ENCODE assay signal across 32 cellular contexts in the genomic region with DNA sequence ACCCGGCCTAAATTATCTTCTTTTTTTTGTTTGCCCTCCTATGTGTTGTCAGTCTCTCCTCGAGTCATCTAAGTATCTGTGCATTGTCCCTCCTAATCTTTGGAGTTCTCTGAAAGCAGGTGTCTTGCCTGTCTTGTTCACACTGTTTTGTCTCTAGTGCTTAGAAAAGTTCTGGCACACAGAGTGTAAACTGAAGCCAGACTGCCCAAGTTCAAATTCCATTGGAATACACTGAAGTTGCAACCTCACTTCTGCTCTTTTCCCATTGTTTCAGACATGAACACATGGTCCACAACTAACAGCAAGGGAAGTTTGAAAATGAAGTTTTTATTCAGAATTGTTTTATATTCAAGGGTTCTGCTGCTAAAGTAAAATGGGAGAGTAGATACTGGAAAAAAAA. TPM values are rescaled to one million over a fixed set of nuclear protein-coding genes. Genes with fewer than 3 reads are reported as not detected.
"Had no signal": no experiment of that assay in that cellular context is flagged by ENCODE, and none has a peak within 500 bp of the region (broad histone marks: within the 10 kb centered on the region; RNA-seq: fewer than 3 reads in every experiment).

No MANE protein-coding gene starts in this region.

- H3K4me1 Mint-ChIP-seq: activated CD4-positive, alpha-beta memory T cell treated with anti-CD3 and anti-CD28 coated beads, Interleukin-2, amount 10 ng/mL, durations not matched to agents 7 days and 5 days; activated CD4-positive, alpha-beta T cell treated with anti-CD3 and anti-CD28 coated beads, Interleukin-2, amount 10 ng/mL, durations not matched to agents 7 days and 5 days; activated naive CD8-positive, alpha-beta T cell treated with anti-CD3 and anti-CD28 coated beads for 36 hours; central memory CD8-positive, alpha-beta T cell had no signal

- H3K27ac Mint-ChIP-seq: activated CD4-positive, alpha-beta memory T cell treated with anti-CD3 and anti-CD28 coated beads, Interleukin-2, amount 10 ng/mL, durations not matched to agents 7 days and 5 days; activated CD4-positive, alpha-beta T cell treated with anti-CD3 and anti-CD28 coated beads, Interleukin-2, amount 10 ng/mL, durations not matched to agents 7 days and 5 days; activated naive CD8-positive, alpha-beta T cell treated with anti-CD3 and anti-CD28 coated beads for 36 hours; activated T-cell treated with anti-CD3 and anti-CD28 coated beads, Interleukin-2, amount 50 U/mL, for 24 hours; activated T-cell treated with anti-CD3 and anti-CD28 coated beads, Interleukin-2, amount 50 U/mL, for 72 hours; dendritic cell treated with granulocyte-macrophage colony-stimulating factor and Interleukin-4, amounts not matched to agents 40 ng/mL and 50 ng/mL, for 4 days; endodermal cell had no signal

- H3K27me3 Mint-ChIP-seq: activated CD4-positive, alpha-beta memory T cell treated with anti-CD3 and anti-CD28 coated beads, Interleukin-2, amount 10 ng/mL, durations not matched to agents 7 days and 5 days; activated CD4-positive, alpha-beta T cell treated with anti-CD3 and anti-CD28 coated beads, Interleukin-2, amount 10 ng/mL, durations not matched to agents 7 days and 5 days; activated naive CD8-positive, alpha-beta T cell treated with anti-CD3 and anti-CD28 coated beads for 36 hours; activated T-cell treated with anti-CD3 and anti-CD28 coated beads, Interleukin-2, amount 50 U/mL, for 24 hours; central memory CD8-positive, alpha-beta T cell; dendritic cell treated with granulocyte-macrophage colony-stimulating factor and Interleukin-4, amounts not matched to agents 40 ng/mL and 50 ng/mL, for 4 days had no signal

- ATAC-seq: activated T-cell treated with anti-CD3 and anti-CD28 coated beads, Interleukin-2, amount 50 U/mL, for 72 hours; body of pancreas; esophagus mucosa; foreskin keratinocyte; gastrocnemius medialis had no signal

- DNase-seq: activated CD4-positive, alpha-beta memory T cell treated with anti-CD3 and anti-CD28 coated beads, Interleukin-2, amount 10 ng/mL, durations not matched to agents 7 days and 5 days; activated CD4-positive, alpha-beta T cell treated with anti-CD3 and anti-CD28 coated beads for 1 hour; activated CD4-positive, alpha-beta T cell treated with anti-CD3 and anti-CD28 coated beads for 4 hours; activated CD4-positive, alpha-beta T cell treated with anti-CD3 and anti-CD28 coated beads, Interleukin-2, amount 10 ng/mL, durations not matched to agents 7 days and 5 days; activated CD4-positive, alpha-beta T cell treated with anti-CD3 and anti-CD28 coated beads, Interleukin-2, amount 50 U/mL, for 4 hours; activated CD8-positive, alpha-beta memory T cell treated with anti-CD3 and anti-CD28 coated beads, Interleukin-2, amount 50 U/mL, for 48 hours; activated gamma-delta T cell; activated naive CD4-positive, alpha-beta T cell; activated naive CD4-positive, alpha-beta T cell treated with anti-CD3 and anti-CD28 coated beads, Interleukin-2, amount 50 U/mL, for 16 hours; activated naive CD8-positive, alpha-beta T cell treated with anti-CD3 and anti-CD28 coated beads for 36 hours; activated T-cell treated with anti-CD3 and anti-CD28 coated beads for 4 hours; activated T-cell treated with anti-CD3 and anti-CD28 coated beads, Interleukin-2, amount 50 U/mL, for 24 hours; activated T-cell treated with anti-CD3 and anti-CD28 coated beads, Interleukin-2, amount 50 U/mL, for 72 hours; body of pancreas; dorsolateral prefrontal cortex; effector memory CD4-positive, alpha-beta T cell; endodermal cell; foreskin keratinocyte; gastrocnemius medialis; glutamatergic neuron; heart right ventricle; T-helper 2 cell had no signal

- H3K4me3 ChIP-seq: ascending aorta, body of pancreas, breast epithelium, cardiac muscle cell, coronary artery, dorsolateral prefrontal cortex, gastrocnemius medialis, heart right ventricle, hepatocyte had no signal

- H3K4me2 ChIP-seq: hepatocyte had no signal

- H3K27ac ChIP-seq: ascending aorta, body of pancreas, breast epithelium, cardiac muscle cell, coronary artery, foreskin keratinocyte, gastrocnemius medialis, heart right ventricle, hepatocyte had no signal

- H3K79me2 ChIP-seq: hepatocyte had no signal

- H3K4me1 ChIP-seq: ascending aorta, body of pancreas, breast epithelium, foreskin keratinocyte had no signal

- H3K9me3 ChIP-seq: ascending aorta, body of pancreas, breast epithelium, gastrocnemius medialis had no signal

- H3K4me3 Mint-ChIP-seq: activated CD4-positive, alpha-beta memory T cell treated with anti-CD3 and anti-CD28 coated beads, Interleukin-2, amount 10 ng/mL, durations not matched to agents 7 days and 5 days; activated CD4-positive, alpha-beta T cell treated with anti-CD3 and anti-CD28 coated beads, Interleukin-2, amount 10 ng/mL, durations not matched to agents 7 days and 5 days; activated naive CD8-positive, alpha-beta T cell treated with anti-CD3 and anti-CD28 coated beads for 36 hours; activated T-cell treated with anti-CD3 and anti-CD28 coated beads, Interleukin-2, amount 50 U/mL, for 24 hours; activated T-cell treated with anti-CD3 and anti-CD28 coated beads, Interleukin-2, amount 50 U/mL, for 72 hours; central memory CD8-positive, alpha-beta T cell; dendritic cell treated with granulocyte-macrophage colony-stimulating factor and Interleukin-4, amounts not matched to agents 40 ng/mL and 50 ng/mL, for 4 days; endodermal cell had no signal

- H3K27me3 ChIP-seq: ascending aorta, body of pancreas, breast epithelium, dorsolateral prefrontal cortex, foreskin keratinocyte, gastrocnemius medialis, hepatocyte had no signal

- H2AFZ ChIP-seq: hepatocyte had no signal

- H3K9me3 Mint-ChIP-seq: activated CD4-positive, alpha-beta memory T cell treated with anti-CD3 and anti-CD28 coated beads, Interleukin-2, amount 10 ng/mL, durations not matched to agents 7 days and 5 days; activated CD4-positive, alpha-beta T cell treated with anti-CD3 and anti-CD28 coated beads, Interleukin-2, amount 10 ng/mL, durations not matched to agents 7 days and 5 days; activated T-cell treated with anti-CD3 and anti-CD28 coated beads, Interleukin-2, amount 50 U/mL, for 24 hours; activated T-cell treated with anti-CD3 and anti-CD28 coated beads, Interleukin-2, amount 50 U/mL, for 72 hours; central memory CD8-positive, alpha-beta T cell; dendritic cell treated with granulocyte-macrophage colony-stimulating factor and Interleukin-4, amounts not matched to agents 40 ng/mL and 50 ng/mL, for 4 days had no signal

- H3K36me3 ChIP-seq: ascending aorta, breast epithelium, cardiac muscle cell, gastrocnemius medialis had no signal

RNA-seq across cellular contexts. Expression of gene PAX6, which starts 38.7 kb away (rescaled TPM):
- total RNA-seq: activated CD4-positive, alpha-beta memory T cell treated with anti-CD3 and anti-CD28 coated beads, Interleukin-2, amount 10 ng/mL, durations not matched to agents 7 days and 5 days; activated CD4-positive, alpha-beta T cell treated with anti-CD3 and anti-CD28 coated beads, Interleukin-2, amount 10 ng/mL, durations not matched to agents 7 days and 5 days; activated naive CD8-positive, alpha-beta T cell treated with anti-CD3 and anti-CD28 coated beads for 36 hours; ascending aorta; epithelial cell of proximal tubule; esophagus mucosa; foreskin keratinocyte; gastrocnemius medialis; heart right ventricle; T-helper 1 cell treated with Interleukin-12 subunit alpha and Interleukin-12 subunit beta and Interleukin-4 antibody, amounts not matched to agents 30 ng/mL and 1 ng/mL, for 36 hours had no signal
